In genomic region chr7:83562960-83563359, GRCh38 we compare ENCODE assay signal across 26 cellular contexts.
"Had no signal": no experiment of that assay in that cellular context is flagged by ENCODE, and none has a peak within 500 bp of the region (broad histone marks: within the 10 kb centered on the region; RNA-seq: fewer than 3 reads in every experiment).

No MANE protein-coding gene starts in this region.

- H2AFZ ChIP-seq: hepatocyte had no signal

- H3K36me3 ChIP-seq: left ventricle myocardium inferior, pancreas, prostate gland, stomach, thyroid gland, transverse colon, upper lobe of left lung had no signal

- H3K36me3 Mint-ChIP-seq: mesothelial cell of epicardium; naive thymus-derived CD4-positive, alpha-beta T cell; stimulated activated naive B cell treated with anti-CD40 and anti-IgM and Interleukin-4, amounts not matched to agents 10 μg/mL and 1 μg/mL and 100 μg/mL, for 72 hours had no signal

- H3K4me2 ChIP-seq: hepatocyte had no signal

- H3K4me1 ChIP-seq: left ventricle myocardium inferior, pancreas, prostate gland, testis, thyroid gland, transverse colon, upper lobe of left lung had no signal

- H3K4me3 Mint-ChIP-seq: mesothelial cell of epicardium; naive thymus-derived CD4-positive, alpha-beta T cell; natural killer cell treated with Interleukin-12 subunit alpha and Interleukin-12 subunit beta and Interleukin-15 and Interleukin-18, amount 100 ng/mL, for 72 hours; stimulated activated naive B cell treated with anti-CD40 and anti-IgM and Interleukin-4, amounts not matched to agents 10 μg/mL and 1 μg/mL and 100 μg/mL, for 72 hours had no signal

- H3K4me3 ChIP-seq: hepatocyte, left ventricle myocardium inferior, lung, pancreas, prostate gland, skin epidermis, stomach, testis, thyroid gland, transverse colon, upper lobe of left lung had no signal

- H3K27me3 ChIP-seq: hepatocyte, pancreas, stomach, testis, thyroid gland, transverse colon, upper lobe of left lung had no signal

- H3K79me2 ChIP-seq: hepatocyte had no signal

- H3K9me3 ChIP-seq: left ventricle myocardium inferior, pancreas, prostate gland, stomach, testis, thyroid gland, transverse colon, upper lobe of left lung had no signal

- H3K27ac ChIP-seq: hepatocyte, left ventricle myocardium inferior, pancreas, prostate gland, skin epidermis, stomach, testis, thyroid gland, transverse colon, upper lobe of left lung had no signal

- H3K27ac Mint-ChIP-seq: mesothelial cell of epicardium; naive thymus-derived CD4-positive, alpha-beta T cell; natural killer cell treated with Interleukin-12 subunit alpha and Interleukin-12 subunit beta and Interleukin-15 and Interleukin-18, amount 100 ng/mL, for 72 hours; stimulated activated naive B cell treated with anti-CD40 and anti-IgM and Interleukin-4, amounts not matched to agents 10 μg/mL and 1 μg/mL and 100 μg/mL, for 72 hours had no signal

- H3K27me3 Mint-ChIP-seq: naive thymus-derived CD4-positive, alpha-beta T cell; natural killer cell treated with Interleukin-12 subunit alpha and Interleukin-12 subunit beta and Interleukin-15 and Interleukin-18, amount 100 ng/mL, for 72 hours; stimulated activated naive B cell treated with anti-CD40 and anti-IgM and Interleukin-4, amounts not matched to agents 10 μg/mL and 1 μg/mL and 100 μg/mL, for 72 hours had no signal

- DNase-seq: islet precursor cell; left ventricle myocardium inferior; mesendoderm; naive thymus-derived CD4-positive, alpha-beta T cell; nucleus accumbens; pancreas; posterior cingulate gyrus; retina; right cardiac atrium; stimulated activated CD4-positive, alpha-beta T cell treated with anti-CD3 and anti-CD28 coated beads, Interleukin-12 subunit alpha, Interleukin-12 subunit beta, amount 100 ng/mL, for 4 hours; stimulated activated CD4-positive, alpha-beta T cell treated with anti-CD3 and anti-CD28 coated beads, Interleukin-15, amount 100 ng/mL, for 24 hours; stimulated activated CD4-positive, alpha-beta T cell treated with anti-CD3 and anti-CD28 coated beads, Interleukin-2, amount 100 ng/mL, for 24 hours; stimulated activated CD4-positive, alpha-beta T cell treated with anti-CD3 and anti-CD28 coated beads, Interleukin-4, amount 100 ng/mL, for 1 hour; stimulated activated naive B cell treated with anti-CD40 and anti-IgM and Interleukin-4, amounts not matched to agents 10 μg/mL and 1 μg/mL and 100 μg/mL, for 72 hours; stimulated activated naive CD8-positive, alpha-beta T cell treated with anti-CD3 and anti-CD28 coated beads, Interleukin-15, Interleukin-2, amounts not matched to agents 100 U/mL and 50 U/mL, for 24 hours; stomach; testis; thyroid gland; transverse colon; upper lobe of left lung had no signal

- FAIRE-seq: pancreas had no signal

- H3K4me1 Mint-ChIP-seq: mesothelial cell of epicardium; stimulated activated naive B cell treated with anti-CD40 and anti-IgM and Interleukin-4, amounts not matched to agents 10 μg/mL and 1 μg/mL and 100 μg/mL, for 72 hours had no signal
